15 cellular contexts compared by ENCODE assay signal in genomic region chr14:64998455-64998931, GRCh38. TPM values are rescaled to one million over a fixed set of nuclear protein-coding genes. Genes with fewer than 3 reads are reported as not detected.
DNase-seq lines count a peak whose midpoint lies in the region; ATAC-seq and TF ChIP-seq lines count a peak whose summit lies in the region.
"Had no signal": no experiment of that assay in that cellular context is flagged by ENCODE, and none has a peak within 500 bp of the region (broad histone marks: within the 10 kb centered on the region; RNA-seq: fewer than 3 reads in every experiment).

No MANE protein-coding gene starts in this region.

- TF ChIP-seq CTCF in activated CD8-positive, alpha-beta T cell treated with anti-CD3 and anti-CD28 coated beads for 36 hours (IDR thresholded peaks at IDR 0.05), result no peak

- peaks cover 1% of the 10 kb centered on the region for H3K36me3 Mint-ChIP-seq in activated CD8-positive, alpha-beta T cell treated with anti-CD3 and anti-CD28 coated beads for 36 hours (ENCODE audit: low read depth)
- H3K36me3 Mint-ChIP-seq in activated CD8-positive, alpha-beta T cell treated with anti-CD3 and anti-CD28 coated beads, Interleukin-2, amount 10 ng/mL, durations not matched to agents 7 days and 5 days (ENCODE audit: low read depth), result peaks cover 5% of the 10 kb centered on the region

- H3K4me3 Mint-ChIP-seq in activated CD8-positive, alpha-beta T cell treated with anti-CD3 and anti-CD28 coated beads for 36 hours, result no peak overlapping the region
- no peak overlapping the region for H3K4me3 Mint-ChIP-seq in activated CD8-positive, alpha-beta T cell treated with anti-CD3 and anti-CD28 coated beads, Interleukin-2, amount 10 ng/mL, durations not matched to agents 7 days and 5 days
- H3K4me3 Mint-ChIP-seq: T-helper 2 cell treated with Interferon-gamma antibody and Interleukin-4, amounts not matched to agents 5 μg/mL and 100 μg/mL, for 36 hours had no signal

- no peak for DNase-seq in activated CD8-positive, alpha-beta T cell treated with anti-CD3 and anti-CD28 coated beads for 36 hours
- DNase-seq in activated CD8-positive, alpha-beta T cell treated with anti-CD3 and anti-CD28 coated beads, Interleukin-2, amount 10 ng/mL, durations not matched to agents 7 days and 5 days, result no peak
- DNase-seq in M059J (ENCODE audit: low read depth) (peak; percentile 61), dedifferentiated amniotic fluid mesenchymal stem cell (ENCODE audit: extremely low spot score) (peak; percentile 20), NCI-H1048 (lab: John Stamatoyannopoulos, UW) (no peak)
- DNase-seq in stimulated activated naive CD8-positive, alpha-beta T cell treated with anti-CD3 and anti-CD28 coated beads, Interleukin-15, Interleukin-2, amounts not matched to agents 100 U/mL and 50 U/mL, for 24 hours, result no peak
- DNase-seq: activated CD4-positive, alpha-beta T cell treated with anti-CD3 and anti-CD28 coated beads, Interleukin-2, amount 50 U/mL, for 1 hour; Caco-2; midbrain; NCI-H226; nucleus accumbens; transverse colon had no signal

- H3K27me3 Mint-ChIP-seq in activated CD8-positive, alpha-beta T cell treated with anti-CD3 and anti-CD28 coated beads for 36 hours, result no peaks in the 10 kb centered on the region
- H3K27me3 Mint-ChIP-seq in activated CD8-positive, alpha-beta T cell treated with anti-CD3 and anti-CD28 coated beads, Interleukin-2, amount 10 ng/mL, durations not matched to agents 7 days and 5 days (ENCODE audit: low read depth), result no peaks in the 10 kb centered on the region

- intact Hi-C loops in activated CD8-positive, alpha-beta T cell treated with anti-CD3 and anti-CD28 coated beads for 36 hours (cut with micrococcal nuclease), result no loop called here

- peak overlapping the region; percentile 76 for H3K27ac Mint-ChIP-seq in activated CD8-positive, alpha-beta T cell treated with anti-CD3 and anti-CD28 coated beads for 36 hours
- no peak overlapping the region for H3K27ac Mint-ChIP-seq in activated CD8-positive, alpha-beta T cell treated with anti-CD3 and anti-CD28 coated beads, Interleukin-2, amount 10 ng/mL, durations not matched to agents 7 days and 5 days
- H3K27ac Mint-ChIP-seq: T-helper 2 cell treated with Interferon-gamma antibody and Interleukin-4, amounts not matched to agents 5 μg/mL and 100 μg/mL, for 36 hours had no signal

- no peaks in the 10 kb centered on the region for H3K9me3 Mint-ChIP-seq in activated CD8-positive, alpha-beta T cell treated with anti-CD3 and anti-CD28 coated beads for 36 hours
- H3K9me3 Mint-ChIP-seq in activated CD8-positive, alpha-beta T cell treated with anti-CD3 and anti-CD28 coated beads, Interleukin-2, amount 10 ng/mL, durations not matched to agents 7 days and 5 days (ENCODE audit: insufficient read depth), result no peaks in the 10 kb centered on the region
- H3K9me3 Mint-ChIP-seq: T-helper 2 cell treated with Interferon-gamma antibody and Interleukin-4, amounts not matched to agents 5 μg/mL and 100 μg/mL, for 36 hours had no signal

- POLR2A ChIA-PET in activated CD8-positive, alpha-beta T cell treated with anti-CD3 and anti-CD28 coated beads for 36 hours (lab: Charles Lee), result interaction anchor here (0.6 to 2.3 kb wide), 3 partner anchors 9 to 43 kb away, joined by 3 to 5 read pairs (median 5); partner anchors contain the start of gene FNTB
- POLR2A ChIA-PET in activated CD8-positive, alpha-beta T cell treated with anti-CD3 and anti-CD28 coated beads, Interleukin-2, amount 10 ng/mL, durations not matched to agents 7 days and 5 days (lab: Charles Lee), result interaction anchor here (1.1 kb wide), 1 partner anchor 8 kb away, joined by 4 read pairs; no protein-coding TSS in a partner anchor

- peak; percentile 74 for ATAC-seq in activated CD8-positive, alpha-beta T cell treated with anti-CD3 and anti-CD28 coated beads for 36 hours
- ATAC-seq in activated CD8-positive, alpha-beta T cell treated with anti-CD3 and anti-CD28 coated beads, Interleukin-2, amount 10 ng/mL, durations not matched to agents 7 days and 5 days, result no peak
- peak; percentile 73 for ATAC-seq in stimulated activated naive CD8-positive, alpha-beta T cell treated with anti-CD3 and anti-CD28 coated beads, Interleukin-15, Interleukin-2, amounts not matched to agents 100 U/mL and 50 U/mL, for 24 hours
- ATAC-seq in GM19023 (IDR thresholded peaks at IDR 0.05; ENCODE audit: unreplicated experiment) (no peak), HG03045 (IDR thresholded peaks at IDR 0.05; ENCODE audit: unreplicated experiment) (no peak)

- CTCF ChIA-PET in activated CD8-positive, alpha-beta T cell treated with anti-CD3 and anti-CD28 coated beads for 36 hours (lab: Charles Lee), result interaction anchor here (1.0 to 1.6 kb wide), 3 partner anchors 9 to 175 kb away, joined by 4 to 5 read pairs (median 5); no protein-coding TSS in a partner anchor
- CTCF ChIA-PET in activated CD8-positive, alpha-beta T cell treated with anti-CD3 and anti-CD28 coated beads, Interleukin-2, amount 10 ng/mL, durations not matched to agents 7 days and 5 days (lab: Charles Lee), result interaction anchor here (0.8 to 2.1 kb wide), 4 partner anchors 9 to 21 kb away, joined by 3 to 6 read pairs (median 4); no protein-coding TSS in a partner anchor

- peaks cover 42% of the 10 kb centered on the region for H3K4me1 Mint-ChIP-seq in activated CD8-positive, alpha-beta T cell treated with anti-CD3 and anti-CD28 coated beads for 36 hours (ENCODE audit: low read depth)
- peaks cover 14% of the 10 kb centered on the region for H3K4me1 Mint-ChIP-seq in activated CD8-positive, alpha-beta T cell treated with anti-CD3 and anti-CD28 coated beads, Interleukin-2, amount 10 ng/mL, durations not matched to agents 7 days and 5 days (ENCODE audit: low read depth)

RNA-seq across cellular contexts. Expression of gene FNTB, which starts 11.8 kb away (rescaled TPM):
- total RNA-seq in activated CD8-positive, alpha-beta T cell treated with anti-CD3 and anti-CD28 coated beads for 36 hours, result 10 to 100 TPM; 18.8 to 23.5 TPM
- total RNA-seq in activated CD8-positive, alpha-beta T cell treated with anti-CD3 and anti-CD28 coated beads, Interleukin-2, amount 10 ng/mL, durations not matched to agents 7 days and 5 days, result 10 to 100 TPM; 17.9 to 18.8 TPM
- total RNA-seq in M059J (2014; rRNA removed; shearing (Covaris generic)), result 18.3 and 23.7 TPM in 2 replicates

RNA-seq across cellular contexts. Expression of gene RAB15, which starts 26.4 kb away (rescaled TPM):
- 1 to 10 TPM; 2.1 to 2.3 TPM for total RNA-seq in activated CD8-positive, alpha-beta T cell treated with anti-CD3 and anti-CD28 coated beads for 36 hours
- total RNA-seq in activated CD8-positive, alpha-beta T cell treated with anti-CD3 and anti-CD28 coated beads, Interleukin-2, amount 10 ng/mL, durations not matched to agents 7 days and 5 days, result 1 to 10 TPM; 2.8 to 3.6 TPM
- total RNA-seq in M059J (2014; rRNA removed; shearing (Covaris generic)), result 3.8 and 6.3 TPM in 2 replicates

RNA-seq across cellular contexts. Expression of gene GPX2, which starts 55.9 kb away (rescaled TPM):
- not detected for total RNA-seq in activated CD8-positive, alpha-beta T cell treated with anti-CD3 and anti-CD28 coated beads for 36 hours
- total RNA-seq in activated CD8-positive, alpha-beta T cell treated with anti-CD3 and anti-CD28 coated beads, Interleukin-2, amount 10 ng/mL, durations not matched to agents 7 days and 5 days, result not detected
- not detected in 2 replicates for total RNA-seq in M059J (2014; rRNA removed; shearing (Covaris generic))

Comparison
In these comparisons a context has a peak if more than half of its experiments do, and no peak if none do; other contexts are left out.
1. ATAC-seq: peak in activated CD8-positive, alpha-beta T cell treated with anti-CD3 and anti-CD28 coated beads for 36 hours (single experiment) and stimulated activated naive CD8-positive, alpha-beta T cell treated with anti-CD3 and anti-CD28 coated beads, Interleukin-15, Interleukin-2, amounts not matched to agents 100 U/mL and 50 U/mL, for 24 hours (single experiment); none in activated CD8-positive, alpha-beta T cell treated with anti-CD3 and anti-CD28 coated beads, Interleukin-2, amount 10 ng/mL, durations not matched to agents 7 days and 5 days (single experiment), GM19023 (single experiment) and HG03045 (single experiment).
2. DNase-seq: peak in M059J (single experiment) and dedifferentiated amniotic fluid mesenchymal stem cell (single experiment); none in activated CD8-positive, alpha-beta T cell treated with anti-CD3 and anti-CD28 coated beads for 36 hours (single experiment), activated CD8-positive, alpha-beta T cell treated with anti-CD3 and anti-CD28 coated beads, Interleukin-2, amount 10 ng/mL, durations not matched to agents 7 days and 5 days (single experiment), stimulated activated naive CD8-positive, alpha-beta T cell treated with anti-CD3 and anti-CD28 coated beads, Interleukin-15, Interleukin-2, amounts not matched to agents 100 U/mL and 50 U/mL, for 24 hours (single experiment) and NCI-H1048 (single experiment).